Comparison of ENCODE assay signal across 9 cellular contexts in genomic region chr5:59660737-59661136, GRCh38.
DNase-seq lines count a peak whose midpoint lies in the region; FAIRE-seq and TF ChIP-seq lines count a peak whose summit lies in the region.
"Had no signal": no experiment of that assay in that cellular context is flagged by ENCODE, and none has a peak within 500 bp of the region (broad histone marks: within the 10 kb centered on the region; RNA-seq: fewer than 3 reads in every experiment).

No MANE protein-coding gene starts in this region.

- H3K36me3 ChIP-seq in adrenal gland (replicated peaks in 1 of 2): no peaks in the 10 kb centered on the region
- H3K36me3 ChIP-seq in CD4-positive, alpha-beta memory T cell (ENCODE audit: insufficient read depth, low read length): no peaks in the 10 kb centered on the region

- CTCF ChIA-PET in CD4-positive, alpha-beta memory T cell (lab: Charles Lee; ENCODE audit: partially characterized antibody): interaction anchor here (3.9 kb wide), 1 partner anchor 12 kb away, joined by 26 read pairs; no protein-coding TSS in a partner anchor

- peak; percentile 78 for FAIRE-seq in GM19239 (lab: Jason Lieb, UNC)

- DNase-seq in AG08395 (ENCODE audit: low spot score): peak; percentile 48
- DNase-seq in GM19239 (ENCODE audit: insufficient read length, low spot score): no peak
- DNase-seq in NCI-H460 (ENCODE audit: extremely low read depth, low read depth): peak; percentile 38
- peak; percentile 22 for DNase-seq in fibroblast of villous mesenchyme (ENCODE audit: low read depth)
- DNase-seq in adrenal gland: no peak
- no peak for DNase-seq in GM19238 (ENCODE audit: insufficient read length, low spot score)
- no peak for DNase-seq in CD4-positive, alpha-beta memory T cell
- no peak for DNase-seq in caudate nucleus (lab: John Stamatoyannopoulos, UW)

- H3K9me3 Mint-ChIP-seq in CD4-positive, alpha-beta memory T cell: no peaks in the 10 kb centered on the region

- intact Hi-C loops in adrenal gland (cut with DNase I): no loop called here
- intact Hi-C loops in CD4-positive, alpha-beta memory T cell (cut with micrococcal nuclease): no loop called here

- TF ChIP-seq CTCF in fibroblast of villous mesenchyme (IDR thresholded peaks at IDR 0.05; ENCODE audit: insufficient read depth, low read depth, low read length) (peak; percentile 37), adrenal gland (IDR thresholded peaks at IDR 0.05) (peak in 2 of 6 experiments; percentile 7 to 22)

- H3K4me3 ChIP-seq in fibroblast of villous mesenchyme (ENCODE audit: low read depth, low read length) (no peak overlapping the region), adrenal gland (no peak overlapping the region)
- no peak overlapping the region for H3K4me3 ChIP-seq in CD4-positive, alpha-beta memory T cell (ENCODE audit: low read length in 2 of 2)

- no peak for TF ChIP-seq POLR2A in adrenal gland (IDR thresholded peaks at IDR 0.05)

- H3K27me3 Mint-ChIP-seq in CD4-positive, alpha-beta memory T cell: peaks cover 0 to 4% of the 10 kb centered on the region in 2 donors
- H3K27me3 Mint-ChIP-seq: activated naive CD8-positive, alpha-beta T cell had no signal

- H3K27me3 ChIP-seq in adrenal gland: no peaks in the 10 kb centered on the region
- H3K27me3 ChIP-seq in CD4-positive, alpha-beta memory T cell (ENCODE audit: insufficient read depth, low read length): no peaks in the 10 kb centered on the region

- POLR2A ChIA-PET in CD4-positive, alpha-beta memory T cell (lab: Charles Lee; ENCODE audit: partially characterized antibody): no interaction called here

- no peak overlapping the region for H3K27ac ChIP-seq in adrenal gland
- H3K27ac ChIP-seq in CD4-positive, alpha-beta memory T cell (ENCODE audit: low read depth, low read length): no peak overlapping the region
- no peak overlapping the region for H3K27ac ChIP-seq in caudate nucleus (ENCODE audit: low read depth, low read length)

- H3K27ac Mint-ChIP-seq in CD4-positive, alpha-beta memory T cell: no peak overlapping the region
- H3K27ac Mint-ChIP-seq: activated naive CD8-positive, alpha-beta T cell had no signal

- H3K4me1 Mint-ChIP-seq in CD4-positive, alpha-beta memory T cell: peaks cover 0 to 7% (median 3%) of the 10 kb centered on the region in 4 donors

- no peaks in the 10 kb centered on the region for H3K4me1 ChIP-seq in adrenal gland (replicated peaks in 1 of 2)
- H3K4me1 ChIP-seq in CD4-positive, alpha-beta memory T cell (ENCODE audit: insufficient read depth, low read length): no peaks in the 10 kb centered on the region

- no peaks in the 10 kb centered on the region for H3K9me3 ChIP-seq in adrenal gland (replicated peaks in 1 of 3)
- H3K9me3 ChIP-seq in CD4-positive, alpha-beta memory T cell (ENCODE audit: control insufficient read depth in 1 of 2, low read length in 2 of 2): no peaks in the 10 kb centered on the region

- H3K4me3 Mint-ChIP-seq in CD4-positive, alpha-beta memory T cell: no peak overlapping the region
- H3K4me3 Mint-ChIP-seq: activated naive CD8-positive, alpha-beta T cell had no signal

- WGBS in adrenal gland, 4 donors: 6 to 30% (median 12%) methylated on average over 1 of the region's 1 CpG

- no peaks in the 10 kb centered on the region for H3K36me3 Mint-ChIP-seq in CD4-positive, alpha-beta memory T cell
- H3K36me3 Mint-ChIP-seq: activated naive CD8-positive, alpha-beta T cell had no signal

Comparison
In these comparisons a context has a peak if more than half of its experiments do, and no peak if none do; other contexts are left out.
1. DNase-seq: peak in AG08395 (single experiment), NCI-H460 (single experiment) and fibroblast of villous mesenchyme (single experiment); none in GM19239 (single experiment), adrenal gland (0 of 7), GM19238 (single experiment), CD4-positive, alpha-beta memory T cell (0 of 5) and caudate nucleus (0 of 61).